ENCODE assay signal across 8 cellular contexts in genomic region chr5:150789943-150790611, GRCh38. TPM values are rescaled to one million over a fixed set of nuclear protein-coding genes. Genes with fewer than 3 reads are reported as not detected.
DNase-seq lines count a peak whose midpoint lies in the region; ATAC-seq and TF ChIP-seq lines count a peak whose summit lies in the region.

No MANE protein-coding gene starts in this region.

- peak; percentile 99 for DNase-seq in RPMI7951 (ENCODE audit: low read depth)
- DNase-seq in activated gamma-delta T cell treated with anti-CD3 and anti-CD28 coated beads, Interleukin-2, amount 50 U/mL, for 16 hours (ENCODE audit: low read depth), result peak; percentile 53
- peak; percentile 68 for DNase-seq in left cardiac atrium
- peak; percentile 60 to 77 (median 74) for DNase-seq in stimulated activated CD4-positive, alpha-beta T cell treated with anti-CD3 and anti-CD28 coated beads, Interleukin-12 subunit alpha, Interleukin-12 subunit beta, amount 100 ng/mL, for 48 hours (ENCODE audit: low read depth in 2 of 3, low spot score in 1 of 3)
- DNase-seq in erythroblast (lab: John Stamatoyannopoulos, UW), result no peak
- DNase-seq in NCI-H2227 treated with DMSO at 0.1 percent for 48 hours (lab: John Stamatoyannopoulos, UW), result no peak

- intact Hi-C loops in left cardiac atrium (cut with DNase I), result no loop called here

- peak; percentile 99 for ATAC-seq in GM18868 (IDR thresholded peaks at IDR 0.05; ENCODE audit: unreplicated experiment)
- peak; percentile 97 for ATAC-seq in HG02981 (IDR thresholded peaks at IDR 0.05; ENCODE audit: unreplicated experiment)
- peak; percentile 75 to 96 for ATAC-seq in left cardiac atrium

- no peak for TF ChIP-seq POLR2A in erythroblast (IDR thresholded peaks at IDR 0.05; ENCODE audit: low read length)

RNA-seq across cellular contexts. Expression of gene SMIM3, which starts 11.5 kb away (rescaled TPM):
- 150 and 175 TPM in 2 replicates for total RNA-seq in RPMI7951 (2014; rRNA removed; shearing (Covaris generic))
- 10 to 100 TPM; 27.9 to 37.8 TPM for total RNA-seq in left cardiac atrium

RNA-seq across cellular contexts. Expression of gene DCTN4, which starts 31.3 kb away (rescaled TPM):
- 35.5 and 41.2 TPM in 2 replicates for total RNA-seq in RPMI7951 (2014; rRNA removed; shearing (Covaris generic))
- total RNA-seq in left cardiac atrium, result 10 to 100 TPM; 37.8 to 48.1 TPM

RNA-seq across cellular contexts. Expression of gene IRGM, which starts 56.2 kb away (rescaled TPM):
- total RNA-seq in RPMI7951 (2014; rRNA removed; shearing (Covaris generic)), result not detected in 2 replicates
- not detected for total RNA-seq in left cardiac atrium

Comparison
In these comparisons a context has a peak if more than half of its experiments do, and no peak if none do; other contexts are left out.
1. DNase-seq: peak in RPMI7951 (single experiment), activated gamma-delta T cell treated with anti-CD3 and anti-CD28 coated beads, Interleukin-2, amount 50 U/mL, for 16 hours (single experiment), left cardiac atrium (single experiment) and stimulated activated CD4-positive, alpha-beta T cell treated with anti-CD3 and anti-CD28 coated beads, Interleukin-12 subunit alpha, Interleukin-12 subunit beta, amount 100 ng/mL, for 48 hours (3 of 3); none in erythroblast (0 of 2) and NCI-H2227 treated with DMSO at 0.1 percent for 48 hours (single experiment).
2. Peak in every context shown above with its lines, with median percentiles within 50 percentile points of each other: ATAC-seq.